ENCODE assay signal across 20 cellular contexts in genomic region chr11:114088216-114088615, GRCh38. TPM values are rescaled to one million over a fixed set of nuclear protein-coding genes. Genes with fewer than 3 reads are reported as not detected.
A peak's percentile ranks its signal among the peaks of the same experiment; 100 is the strongest.
DNase-seq lines count a peak whose midpoint lies in the region; ATAC-seq and TF ChIP-seq lines count a peak whose summit lies in the region.
"Had no signal": no experiment of that assay in that cellular context is flagged by ENCODE, and none has a peak within 500 bp of the region (broad histone marks: within the 10 kb centered on the region; RNA-seq: fewer than 3 reads in every experiment).

No MANE protein-coding gene starts in this region.

- no peaks in the 10 kb centered on the region for H3K27me3 Mint-ChIP-seq in activated T-helper 17 cell treated with anti-CD3 and anti-CD28 coated beads, Interleukin-2, amount 50 U/mL, for 72 hours

- 79% methylated on average over 9 of the region's 9 CpGs for WGBS in hepatocyte (ENCODE audit: low lambda C conversion rate, missing lambda C conversion rate)
- 74 to 83% (median 79%) methylated on average over 9 of the region's 9 CpGs for WGBS in stomach, 5 donors
- 76 to 86% (median 85%) methylated on average over 9 of the region's 9 CpGs for WGBS in spleen, 5 donors

- H3K9me3 ChIP-seq in hepatocyte (ENCODE audit: low read depth) (no peaks in the 10 kb centered on the region), stomach (no peaks in the 10 kb centered on the region), spleen (no peaks in the 10 kb centered on the region)
- H3K9me3 ChIP-seq: BE2C, colonic mucosa, transverse colon had no signal

- TF ChIP-seq CTCF in hepatocyte (IDR thresholded peaks at IDR 0.05; ENCODE audit: poor library complexity) (no peak), stomach (IDR thresholded peaks at IDR 0.05) (no peak), spleen (IDR thresholded peaks at IDR 0.05 in 8 of 11, conservative IDR thresholded peaks at IDR 0.05 in 3 of 11) (no peak)

- H3K4me3 Mint-ChIP-seq in activated T-helper 17 cell treated with anti-CD3 and anti-CD28 coated beads, Interleukin-2, amount 50 U/mL, for 72 hours = no peak overlapping the region
- H3K4me3 Mint-ChIP-seq: activated CD4-positive, alpha-beta T cell treated with anti-CD3 and anti-CD28 coated beads, Interleukin-2, amount 10 ng/mL, durations not matched to agents 24 days and 14 days; naive thymus-derived CD8-positive, alpha-beta T cell had no signal

- H3K27ac Mint-ChIP-seq in activated T-helper 17 cell treated with anti-CD3 and anti-CD28 coated beads, Interleukin-2, amount 50 U/mL, for 72 hours = peak overlapping the region; percentile 18
- H3K27ac Mint-ChIP-seq: activated CD4-positive, alpha-beta T cell treated with anti-CD3 and anti-CD28 coated beads, Interleukin-2, amount 10 ng/mL, durations not matched to agents 24 days and 14 days had no signal

- no peaks in the 10 kb centered on the region for H3K36me3 Mint-ChIP-seq in activated T-helper 17 cell treated with anti-CD3 and anti-CD28 coated beads, Interleukin-2, amount 50 U/mL, for 72 hours (ENCODE audit: low read depth)
- H3K36me3 Mint-ChIP-seq: naive thymus-derived CD8-positive, alpha-beta T cell had no signal

- H2AFZ ChIP-seq in hepatocyte = no peak overlapping the region

- no peaks in the 10 kb centered on the region for H3K9me3 Mint-ChIP-seq in activated T-helper 17 cell treated with anti-CD3 and anti-CD28 coated beads, Interleukin-2, amount 50 U/mL, for 72 hours
- H3K9me3 Mint-ChIP-seq: activated CD4-positive, alpha-beta T cell treated with anti-CD3 and anti-CD28 coated beads, Interleukin-2, amount 10 ng/mL, durations not matched to agents 24 days and 14 days; naive thymus-derived CD8-positive, alpha-beta T cell had no signal

- H3K4me1 ChIP-seq in hepatocyte (ENCODE audit: insufficient read depth) (peaks cover 38% of the 10 kb centered on the region), stomach (peaks cover 94 to 100% (median 97%) of the 10 kb centered on the region in 4 donors), spleen (peaks cover 12 to 100% (median 74%) of the 10 kb centered on the region in 6 donors)
- H3K4me1 ChIP-seq: BE2C had no signal

- H3K9me2 ChIP-seq in hepatocyte (replicated peaks; ENCODE audit: insufficient read depth) = no peaks in the 10 kb centered on the region

- DNase-seq in LHCN-M2 (ENCODE audit: low read depth) = peak; percentile 59
- no peak for DNase-seq in hepatocyte (ENCODE audit: low spot score)
- DNase-seq in stomach = no peak
- no peak for DNase-seq in erythroblast (lab: John Stamatoyannopoulos, UW)
- no peak for DNase-seq in spleen
- no peak for DNase-seq in hepatic stellate cell (ENCODE audit: low spot score)
- DNase-seq: activated CD4-positive, alpha-beta T cell treated with anti-CD3 and anti-CD28 coated beads, Interleukin-2, amount 10 ng/mL, durations not matched to agents 24 days and 14 days; amniotic stem cell; BE2C; Calu3; colonic mucosa; foreskin fibroblast; Karpas-422; mesenchymal stem cell; naive thymus-derived CD8-positive, alpha-beta T cell; NCI-H1105; NCI-H524 treated with DMSO at 0.1 percent for 48 hours; stimulated activated CD4-positive, alpha-beta T cell treated with anti-CD3 and anti-CD28 coated beads, Interleukin-15, amount 100 ng/mL, for 24 hours; transverse colon had no signal

- no peak for TF ChIP-seq EP300 in stomach (IDR thresholded peaks at IDR 0.05)

- no peak overlapping the region for H3K4me2 ChIP-seq in hepatocyte

- peaks cover 12% of the 10 kb centered on the region for H3K4me1 Mint-ChIP-seq in activated T-helper 17 cell treated with anti-CD3 and anti-CD28 coated beads, Interleukin-2, amount 50 U/mL, for 72 hours

- ATAC-seq in activated T-helper 17 cell treated with anti-CD3 and anti-CD28 coated beads, Interleukin-2, amount 50 U/mL, for 72 hours (replicated peaks) = no peak
- ATAC-seq: naive thymus-derived CD8-positive, alpha-beta T cell had no signal

- no peaks in the 10 kb centered on the region for H3K36me3 ChIP-seq in hepatocyte (replicated peaks; ENCODE audit: insufficient read depth, low read depth)
- H3K36me3 ChIP-seq in stomach = peaks cover 21 to 57% (median 51%) of the 10 kb centered on the region in 4 donors
- H3K36me3 ChIP-seq in spleen = peaks cover 0 to 41% (median 0%) of the 10 kb centered on the region in 6 donors
- H3K36me3 ChIP-seq: BE2C, colonic mucosa, transverse colon had no signal

- intact Hi-C loops in stomach (cut with DNase I; ENCODE audit: low total_unique reads) (loop anchor here (10.0 kb wide), 1 partner anchor 47 kb away; no protein-coding TSS in a partner anchor), spleen (cut with DNase I; ENCODE audit: low total_unique reads) (loop anchor here (10.0 kb wide), 1 partner anchor 47 kb away; no protein-coding TSS in a partner anchor)

- H4K20me1 ChIP-seq in hepatocyte (ENCODE audit: insufficient read depth, poor library complexity, severe bottlenecking) = peaks cover 29% of the 10 kb centered on the region

- peaks cover 78% of the 10 kb centered on the region for H3K79me2 ChIP-seq in hepatocyte

- H3K27me3 ChIP-seq in hepatocyte (no peaks in the 10 kb centered on the region), stomach (no peaks in the 10 kb centered on the region), spleen (replicated peaks in 1 of 7) (peaks cover 0 to 4% (median 0%) of the 10 kb centered on the region in 7 donors)
- H3K27me3 ChIP-seq: colonic mucosa, transverse colon had no signal

- H3K4me3 ChIP-seq in hepatocyte (no peak overlapping the region), stomach (peak overlapping the region in 1 of 4 donors; percentile 17), spleen (no peak overlapping the region)
- H3K4me3 ChIP-seq: colonic mucosa, transverse colon had no signal

- TF ChIP-seq POLR2A in stomach (IDR thresholded peaks at IDR 0.05) = no peak
- TF ChIP-seq POLR2A in erythroblast (IDR thresholded peaks at IDR 0.05; ENCODE audit: low read length) = no peak
- TF ChIP-seq POLR2A in spleen (IDR thresholded peaks at IDR 0.05) = no peak

- peak overlapping the region; percentile 58 for H3K27ac ChIP-seq in hepatocyte
- peak overlapping the region in 3 of 5 donors; percentile 7 to 40 (median 9) for H3K27ac ChIP-seq in stomach
- H3K27ac ChIP-seq in spleen = peak overlapping the region in 2 of 8 donors; percentile 4 to 33
- H3K27ac ChIP-seq: colonic mucosa had no signal

RNA-seq across cellular contexts. Expression of gene ZBTB16, which starts 28.7 kb away (rescaled TPM):
- total RNA-seq in LHCN-M2 (2014; rRNA removed) = 3.1 and 4.3 TPM in 2 replicates
- polyA plus RNA-seq in LHCN-M2 (2012) = 1.1 TPM
- total RNA-seq in activated T-helper 17 cell treated with anti-CD3 and anti-CD28 coated beads, Interleukin-2, amount 50 U/mL, for 72 hours = 10 to 100 TPM in 1 of 2 donors, 1 to 10 TPM in 1; 6.1 to 10.6 TPM
- 21.0 and 30.1 TPM in 2 replicates for total RNA-seq in hepatocyte
- 52.3 and 67.5 TPM in 2 replicates for polyA plus RNA-seq in hepatocyte
- total RNA-seq in stomach = 100 to 1,000 TPM in 3 of 5 donors, 10 to 100 TPM in 2; 30.1 to 318 (median 137) TPM
- polyA plus RNA-seq in stomach = 10 to 100 TPM in 2 of 3 donors, 1 to 10 TPM in 1; 7.9 to 22.5 (median 19.1) TPM
- 10 to 100 TPM in 6 of 7 donors, 1 to 10 TPM in 1; 8.4 to 85.6 (median 81.9) TPM for total RNA-seq in spleen
- 1 to 10 TPM; 1.5 to 9.2 (median 2.8) TPM for polyA plus RNA-seq in spleen
- total RNA-seq: Calu3 had no signal
